19 cellular contexts compared by ENCODE assay signal in genomic region chr2:3137651-3138300, GRCh38.
"Had no signal": no experiment of that assay in that cellular context is flagged by ENCODE, and none has a peak within 500 bp of the region (broad histone marks: within the 10 kb centered on the region; RNA-seq: fewer than 3 reads in every experiment).

No MANE protein-coding gene starts in this region.

- H3K36me3 ChIP-seq: neutrophil, pancreas, prostate gland, right atrium auricular region, thoracic aorta, tibial nerve had no signal

- H3K27me3 ChIP-seq: neutrophil, pancreas, right atrium auricular region, tibial nerve had no signal

- H3K36me3 Mint-ChIP-seq: natural killer cell; stimulated activated memory B cell treated with anti-CD40 and anti-IgM and Interleukin-4, amounts not matched to agents 10 μg/mL and 1 μg/mL and 100 μg/mL, for 72 hours had no signal

- H3K27ac ChIP-seq: coronary artery, neutrophil, pancreas, prostate gland, right atrium auricular region, thoracic aorta, tibial nerve had no signal

- H3K4me1 ChIP-seq: pancreas, prostate gland, right atrium auricular region, tibial nerve had no signal

- ATAC-seq: effector memory CD8-positive, alpha-beta T cell; natural killer cell; pancreas; sciatic nerve; stimulated activated memory B cell treated with anti-CD40 and anti-IgM and Interleukin-4, amounts not matched to agents 10 μg/mL and 1 μg/mL and 100 μg/mL, for 72 hours had no signal

- H3K27me3 Mint-ChIP-seq: effector memory CD8-positive, alpha-beta T cell; memory B cell; stimulated activated memory B cell treated with anti-CD40 and anti-IgM and Interleukin-4, amounts not matched to agents 10 μg/mL and 1 μg/mL and 100 μg/mL, for 72 hours; stimulated activated naive CD8-positive, alpha-beta T cell treated with anti-CD3 and anti-CD28 coated beads, Interleukin-15, Interleukin-2, amounts not matched to agents 100 ng/mL and 50 ng/mL, for 24 hours had no signal

- H3K4me3 Mint-ChIP-seq: effector memory CD8-positive, alpha-beta T cell; memory B cell; natural killer cell; stimulated activated memory B cell treated with anti-CD40 and anti-IgM and Interleukin-4, amounts not matched to agents 10 μg/mL and 1 μg/mL and 100 μg/mL, for 72 hours; stimulated activated naive CD8-positive, alpha-beta T cell treated with anti-CD3 and anti-CD28 coated beads, Interleukin-15, Interleukin-2, amounts not matched to agents 100 ng/mL and 50 ng/mL, for 24 hours had no signal

- H3K9me3 ChIP-seq: neutrophil, pancreas, prostate gland, right atrium auricular region, thoracic aorta had no signal

- H3K27ac Mint-ChIP-seq: effector memory CD8-positive, alpha-beta T cell; memory B cell; natural killer cell; stimulated activated memory B cell treated with anti-CD40 and anti-IgM and Interleukin-4, amounts not matched to agents 10 μg/mL and 1 μg/mL and 100 μg/mL, for 72 hours; stimulated activated naive CD8-positive, alpha-beta T cell treated with anti-CD3 and anti-CD28 coated beads, Interleukin-15, Interleukin-2, amounts not matched to agents 100 ng/mL and 50 ng/mL, for 24 hours had no signal

- FAIRE-seq: frontal cortex, keratinocyte, pancreas had no signal

- H3K4me1 Mint-ChIP-seq: memory B cell; natural killer cell; stimulated activated memory B cell treated with anti-CD40 and anti-IgM and Interleukin-4, amounts not matched to agents 10 μg/mL and 1 μg/mL and 100 μg/mL, for 72 hours had no signal

- H3K4me3 ChIP-seq: coronary artery, lung, pancreas, prostate gland, right atrium auricular region, thoracic aorta, tibial nerve had no signal

- DNase-seq: dermis blood vessel endothelial cell; effector memory CD8-positive, alpha-beta T cell; hypothalamus; natural killer cell; pancreas; stimulated activated CD4-positive, alpha-beta T cell treated with anti-CD3 and anti-CD28 coated beads, Interleukin-4, amount 100 ng/mL, for 4 hours had no signal

- H3K9me3 Mint-ChIP-seq: natural killer cell; stimulated activated memory B cell treated with anti-CD40 and anti-IgM and Interleukin-4, amounts not matched to agents 10 μg/mL and 1 μg/mL and 100 μg/mL, for 72 hours had no signal
